In the genomic region with DNA sequence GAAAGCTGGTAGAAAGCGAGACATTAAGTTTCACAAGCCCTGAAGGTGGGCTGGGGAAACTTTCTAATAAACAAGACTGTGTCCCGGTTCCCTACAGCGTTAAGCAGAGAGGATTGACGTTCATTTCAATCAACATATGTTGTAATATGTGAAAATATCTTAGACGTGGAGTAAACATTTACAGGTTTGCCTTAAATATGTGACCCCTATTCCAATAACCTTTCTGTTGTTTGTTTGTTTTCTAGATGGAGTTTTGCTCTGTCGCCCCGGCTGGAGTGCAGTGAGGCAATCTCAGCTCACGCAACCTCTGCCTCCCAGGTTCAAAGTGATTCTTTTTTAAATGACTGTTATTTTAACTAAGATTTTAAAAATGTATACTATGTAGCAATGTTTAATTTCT, we compare ENCODE assay signal across 19 cellular contexts.
"Had no signal": no experiment of that assay in that cellular context is flagged by ENCODE, and none has a peak within 500 bp of the region (broad histone marks: within the 10 kb centered on the region; RNA-seq: fewer than 3 reads in every experiment).

No MANE protein-coding gene starts in this region.

- H3K4me3 Mint-ChIP-seq: dendritic cell treated with granulocyte-macrophage colony-stimulating factor and Interleukin-4, amounts not matched to agents 40 ng/mL and 50 ng/mL, for 4 days; effector memory CD8-positive, alpha-beta T cell; naive thymus-derived CD8-positive, alpha-beta T cell; neural crest cell; stimulated activated effector memory CD8-positive, alpha-beta T cell treated with anti-CD3 and anti-CD28 coated beads, Interleukin-12 subunit alpha, Interleukin-12 subunit beta, amount 100 ng/mL, for 72 hours; stimulated activated naive CD8-positive, alpha-beta T cell treated with anti-CD3 and anti-CD28 coated beads, Interleukin-15, Interleukin-2, amounts not matched to agents 100 ng/mL and 50 ng/mL, for 24 hours had no signal

- ATAC-seq: effector memory CD8-positive, alpha-beta T cell; left colon; mucosa of descending colon; naive thymus-derived CD8-positive, alpha-beta T cell; stimulated activated effector memory CD8-positive, alpha-beta T cell treated with anti-CD3 and anti-CD28 coated beads, Interleukin-12 subunit alpha, Interleukin-12 subunit beta, amount 100 ng/mL, for 72 hours had no signal

- DNase-seq: effector memory CD8-positive, alpha-beta T cell; foreskin melanocyte; head of caudate nucleus; hippocampal formation; left colon; mammary epithelial cell; mucosa of descending colon; naive thymus-derived CD8-positive, alpha-beta T cell; sigmoid colon; small intestine; stimulated activated CD4-positive, alpha-beta T cell treated with anti-CD3 and anti-CD28 coated beads, Interleukin-4, amount 100 ng/mL, for 1 hour; stimulated activated CD8-positive, alpha-beta memory T cell treated with anti-CD3 and anti-CD28 coated beads, Interleukin-4, amount 100 ng/mL, for 48 hours; tibial artery had no signal

- H3K4me3 ChIP-seq: esophagus muscularis mucosa, mucosa of descending colon, sigmoid colon, tibial artery had no signal

- H3K27me3 ChIP-seq: esophagus muscularis mucosa, sigmoid colon, tibial artery had no signal

- H3K27ac ChIP-seq: epithelial cell of prostate, esophagus muscularis mucosa, sigmoid colon, tibial artery had no signal

- H3K4me1 Mint-ChIP-seq: naive thymus-derived CD8-positive, alpha-beta T cell; stimulated activated effector memory CD8-positive, alpha-beta T cell treated with anti-CD3 and anti-CD28 coated beads, Interleukin-12 subunit alpha, Interleukin-12 subunit beta, amount 100 ng/mL, for 72 hours had no signal

- H3K4me1 ChIP-seq: esophagus muscularis mucosa, sigmoid colon, tibial artery had no signal

- H3K9me3 Mint-ChIP-seq: dendritic cell treated with granulocyte-macrophage colony-stimulating factor and Interleukin-4, amounts not matched to agents 40 ng/mL and 50 ng/mL, for 4 days had no signal

- H3K36me3 Mint-ChIP-seq: naive thymus-derived CD8-positive, alpha-beta T cell; stimulated activated effector memory CD8-positive, alpha-beta T cell treated with anti-CD3 and anti-CD28 coated beads, Interleukin-12 subunit alpha, Interleukin-12 subunit beta, amount 100 ng/mL, for 72 hours had no signal

- H3K27me3 Mint-ChIP-seq: dendritic cell treated with granulocyte-macrophage colony-stimulating factor and Interleukin-4, amounts not matched to agents 40 ng/mL and 50 ng/mL, for 4 days; effector memory CD8-positive, alpha-beta T cell; stimulated activated naive CD8-positive, alpha-beta T cell treated with anti-CD3 and anti-CD28 coated beads, Interleukin-15, Interleukin-2, amounts not matched to agents 100 ng/mL and 50 ng/mL, for 24 hours had no signal

- H3K36me3 ChIP-seq: esophagus muscularis mucosa, sigmoid colon, tibial artery had no signal

- H3K9me3 ChIP-seq: esophagus muscularis mucosa, tibial artery had no signal

- H3K27ac Mint-ChIP-seq: dendritic cell treated with granulocyte-macrophage colony-stimulating factor and Interleukin-4, amounts not matched to agents 40 ng/mL and 50 ng/mL, for 4 days; effector memory CD8-positive, alpha-beta T cell; naive thymus-derived CD8-positive, alpha-beta T cell; stimulated activated effector memory CD8-positive, alpha-beta T cell treated with anti-CD3 and anti-CD28 coated beads, Interleukin-12 subunit alpha, Interleukin-12 subunit beta, amount 100 ng/mL, for 72 hours; stimulated activated naive CD8-positive, alpha-beta T cell treated with anti-CD3 and anti-CD28 coated beads, Interleukin-15, Interleukin-2, amounts not matched to agents 100 ng/mL and 50 ng/mL, for 24 hours had no signal
